ENCODE assay signal across 8 cellular contexts in the genomic region with DNA sequence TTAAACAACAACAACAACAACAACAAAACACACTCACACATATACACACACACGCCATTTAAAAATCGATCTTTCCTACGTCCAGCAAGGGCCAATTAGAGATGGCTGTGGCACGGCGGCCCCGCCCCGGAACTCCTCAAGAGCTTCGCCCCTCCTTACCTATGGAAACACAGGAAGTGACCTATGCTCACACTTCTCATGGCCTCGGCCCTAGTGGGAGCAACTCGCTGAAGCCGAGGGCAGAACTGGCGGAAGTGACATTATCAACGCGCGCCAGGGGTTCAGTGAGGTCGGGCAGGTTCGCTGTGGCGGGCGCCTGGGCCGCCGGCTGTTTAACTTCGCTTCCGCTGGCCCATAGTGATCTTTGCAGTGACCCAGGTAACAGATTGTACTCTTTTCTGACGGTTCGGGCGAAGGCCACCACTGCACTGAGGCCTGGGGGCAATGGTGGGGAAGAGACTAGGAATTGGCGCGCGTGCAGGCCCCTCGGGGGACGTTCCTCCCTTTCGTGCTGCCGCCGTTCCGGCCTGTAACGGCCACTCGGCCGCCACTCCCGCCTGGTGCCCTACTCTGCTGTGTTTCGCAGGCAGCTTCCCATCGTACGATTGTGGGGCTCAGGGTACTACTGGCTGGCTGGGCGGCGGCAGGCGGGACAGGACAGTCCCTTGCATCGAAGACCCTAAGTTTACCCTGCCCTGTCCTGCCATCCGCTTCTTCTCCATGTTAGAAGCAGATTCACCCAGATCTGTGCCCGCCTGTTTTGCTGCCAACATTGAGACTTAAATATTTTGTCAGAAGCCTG. TPM values are rescaled to one million over a fixed set of nuclear protein-coding genes. Genes with fewer than 3 reads are reported as not detected.
DNase-seq lines count a peak whose midpoint lies in the region; ATAC-seq lines count a peak whose summit lies in the region.

A gene (plus strand): TSS at position 284 of the 802 bp plus-strand sequence. CDS start 2,661 bp downstream, outside the sequence.

- WGBS in aorta, 2 donors = 0% methylated on average over 48 of the region's 48 CpGs

- H3K4me3 ChIP-seq in rectal smooth muscle tissue (ENCODE audit: low read length) (peak within 1 kb of the TSS; percentile 98), aorta (ENCODE audit: low read length in 2 of 2) (peak within 1 kb of the TSS; percentile 90 to 100)

- peak within 1 kb of the TSS; percentile 81 for H3K9ac ChIP-seq in rectal smooth muscle tissue (ENCODE audit: low read length)

- intact Hi-C loops in aorta (cut with DNase I) = loop anchor here (1.0 to 10.0 kb wide), 2 partner anchors 799 to 803 kb away; a partner anchor contains a TSS

- ATAC-seq in GM18511 (IDR thresholded peaks at IDR 0.05; ENCODE audit: unreplicated experiment) (peak; percentile 96), HG03025 (IDR thresholded peaks at IDR 0.05; ENCODE audit: low FRiP score, unreplicated experiment) (peak; percentile 98), aorta (ENCODE audit: low FRiP score) (peak; percentile 99)

- H3K4me1 ChIP-seq in rectal smooth muscle tissue (ENCODE audit: control insufficient read depth, insufficient read depth, low read length) (peaks cover 13% of the 10 kb centered on the region), aorta (ENCODE audit: control insufficient read depth in 1 of 2, insufficient read depth in 2 of 2, low read length in 2 of 2) (peaks cover 4 to 16% of the 10 kb centered on the region in 2 donors)

- H3K27me3 ChIP-seq in rectal smooth muscle tissue (ENCODE audit: control insufficient read depth, insufficient read depth, low read length) = no peaks in the 10 kb centered on the region
- H3K27me3 ChIP-seq in aorta (ENCODE audit: control insufficient read depth in 1 of 2, insufficient read depth in 2 of 2, low read length in 1 of 2) = no peaks in the 10 kb centered on the region

- H3K27ac ChIP-seq in rectal smooth muscle tissue (ENCODE audit: low read depth, low read length) (peak within 1 kb of the TSS; percentile 94), aorta (ENCODE audit: low read depth in 1 of 2, low read length in 2 of 2) (peak within 1 kb of the TSS; percentile 59 to 85)

- no peaks in the 10 kb centered on the region for H3K36me3 ChIP-seq in rectal smooth muscle tissue (ENCODE audit: control insufficient read depth, insufficient read depth, low read length)
- no peaks in the 10 kb centered on the region for H3K36me3 ChIP-seq in aorta (ENCODE audit: control insufficient read depth in 1 of 2, insufficient read depth in 2 of 2, low read length in 1 of 2)

- DNase-seq in NCI-H2029 treated with DMSO at 0.1 percent for 48 hours (lab: John Stamatoyannopoulos, UW) (peak; percentile 90), T-helper 9 cell (peak; percentile 97), astrocyte of the hippocampus (ENCODE audit: low read depth, low spot score) (peak; percentile 99), hepatic stellate cell (ENCODE audit: low spot score) (peak; percentile 88), aorta (peak; percentile 99)

- no peaks in the 10 kb centered on the region for H3K9me3 ChIP-seq in aorta (ENCODE audit: control insufficient read depth, low read length)

RNA-seq across cellular contexts. Expression of the gene that starts here (rescaled TPM):
- total RNA-seq in aorta = 10 to 100 TPM; 11.5 to 15.3 TPM
- polyA plus RNA-seq in aorta = 10 to 100 TPM; 15.5 to 22.8 TPM

Comparison
In these comparisons a context has a peak if more than half of its experiments do, and no peak if none do; other contexts are left out.
1. Peak in every context shown above with its lines: DNase-seq, ATAC-seq, H3K4me3 ChIP-seq and H3K27ac ChIP-seq.